ENCODE assay signal across 1 cellular context in the genomic region with DNA sequence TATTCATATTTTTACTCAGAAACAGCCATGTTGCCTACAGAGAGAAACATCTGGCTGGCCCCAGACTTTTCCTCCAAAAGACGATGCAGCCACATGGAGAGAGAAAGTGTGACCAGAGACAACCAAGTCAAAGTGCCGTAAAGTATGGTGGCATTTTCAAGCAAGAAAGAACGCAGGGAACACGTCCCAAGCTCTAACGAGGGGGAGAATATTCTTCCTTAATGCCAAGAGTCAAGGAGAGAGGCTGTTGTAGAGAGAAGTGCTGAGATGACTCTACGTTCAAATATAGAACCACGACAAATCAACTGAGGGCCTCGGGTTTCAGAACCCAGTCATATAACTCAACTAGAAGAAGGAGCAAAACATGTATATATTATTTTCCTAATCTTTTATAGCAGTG.
TF ChIP-seq lines count a peak whose summit lies in the region.

No MANE protein-coding gene starts in this region.

TF ChIP-seq in GM12878, 131 proteins besides CTCF, POLR2A, EP300 and RAD21:
- TF ChIP-seq, protein P1, sequence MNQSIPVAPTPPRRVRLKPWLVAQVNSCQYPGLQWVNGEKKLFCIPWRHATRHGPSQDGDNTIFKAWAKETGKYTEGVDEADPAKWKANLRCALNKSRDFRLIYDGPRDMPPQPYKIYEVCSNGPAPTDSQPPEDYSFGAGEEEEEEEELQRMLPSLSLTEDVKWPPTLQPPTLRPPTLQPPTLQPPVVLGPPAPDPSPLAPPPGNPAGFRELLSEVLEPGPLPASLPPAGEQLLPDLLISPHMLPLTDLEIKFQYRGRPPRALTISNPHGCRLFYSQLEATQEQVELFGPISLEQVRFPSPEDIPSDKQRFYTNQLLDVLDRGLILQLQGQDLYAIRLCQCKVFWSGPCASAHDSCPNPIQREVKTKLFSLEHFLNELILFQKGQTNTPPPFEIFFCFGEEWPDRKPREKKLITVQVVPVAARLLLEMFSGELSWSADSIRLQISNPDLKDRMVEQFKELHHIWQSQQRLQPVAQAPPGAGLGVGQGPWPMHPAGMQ (IDR thresholded peaks at IDR 0.05; ENCODE audit: borderline replicate concordance), result no peak
- TF ChIP-seq ZNF207 (IDR thresholded peaks at IDR 0.05; ENCODE audit: borderline replicate concordance) (peak; percentile 63; the same call in 1 of the 2 replicates), BCL11A (IDR thresholded peaks at IDR 0.05; ENCODE audit: low read depth, low read length) (0 out of 2 replicates have a peak, but pooled peaks have one; percentile 41), CREM (IDR thresholded peaks at IDR 0.05; ENCODE audit: low read depth) (peak; percentile 58), MYC (IDR thresholded peaks at IDR 0.05; ENCODE audit: insufficient read depth, insufficient read length, insufficient replicate concordance, low read length, severe bottlenecking) (no peak), SP1 (IDR thresholded peaks at IDR 0.05; ENCODE audit: low read depth, low read length) (peak; percentile 11), YBX1 (IDR thresholded peaks at IDR 0.05) (no peak), JUNB (IDR thresholded peaks at IDR 0.05) (peak; percentile 86), SUPT20H (IDR thresholded peaks at IDR 0.05; ENCODE audit: borderline replicate concordance, control insufficient read depth, low read depth, low read length) (no peak), CREB1 (IDR thresholded peaks at IDR 0.05; ENCODE audit: low read depth) (peak; percentile 16; the same call in 1 of the 2 replicates), TCF7 (IDR thresholded peaks at IDR 0.05; ENCODE audit: borderline replicate concordance) (0 out of 2 replicates have a peak, but pooled peaks have one; percentile 13), POLR2AphosphoS5 (IDR thresholded peaks at IDR 0.05; ENCODE audit: low read length) (peak; percentile 86), KLF5 (IDR thresholded peaks at IDR 0.05; ENCODE audit: partially characterized antibody) (no peak), WRNIP1 (IDR thresholded peaks at IDR 0.05; ENCODE audit: borderline replicate concordance, low read depth, low read length) (no peak), MEF2A (IDR thresholded peaks at IDR 0.05; ENCODE audit: insufficient read depth, low read depth, low read length) (peak; percentile 84), NFIC (IDR thresholded peaks at IDR 0.05; ENCODE audit: low read depth, low read length) (peak; percentile 51; the same call in 1 of the 2 replicates), MTA3 (IDR thresholded peaks at IDR 0.05; ENCODE audit: borderline replicate concordance, low read length) (peak; percentile 82; the same call in 1 of the 2 replicates), IRF4 (IDR thresholded peaks at IDR 0.05; ENCODE audit: low read depth, low read length) (peak; percentile 79), EED (IDR thresholded peaks at IDR 0.05; ENCODE audit: low read depth) (peak; percentile 94), RUNX3 (IDR thresholded peaks at IDR 0.05; ENCODE audit: low read length) (peak; percentile 59), SREBF1 (IDR thresholded peaks at IDR 0.05; ENCODE audit: low read length) (no peak), NR2C1 (IDR thresholded peaks at IDR 0.05) (no peak), ETV6 (conservative IDR thresholded peaks at IDR 0.05 in 1 of 2, IDR thresholded peaks at IDR 0.05 in 1 of 2; ENCODE audit: borderline replicate concordance in 1 of 2, low read depth in 1 of 2) (no peak), YY1 (IDR thresholded peaks at IDR 0.05; ENCODE audit: low read depth, low read length) (0 out of 2 replicates have a peak, but pooled peaks have one; percentile 60)
- TF ChIP-seq, protein P2, sequence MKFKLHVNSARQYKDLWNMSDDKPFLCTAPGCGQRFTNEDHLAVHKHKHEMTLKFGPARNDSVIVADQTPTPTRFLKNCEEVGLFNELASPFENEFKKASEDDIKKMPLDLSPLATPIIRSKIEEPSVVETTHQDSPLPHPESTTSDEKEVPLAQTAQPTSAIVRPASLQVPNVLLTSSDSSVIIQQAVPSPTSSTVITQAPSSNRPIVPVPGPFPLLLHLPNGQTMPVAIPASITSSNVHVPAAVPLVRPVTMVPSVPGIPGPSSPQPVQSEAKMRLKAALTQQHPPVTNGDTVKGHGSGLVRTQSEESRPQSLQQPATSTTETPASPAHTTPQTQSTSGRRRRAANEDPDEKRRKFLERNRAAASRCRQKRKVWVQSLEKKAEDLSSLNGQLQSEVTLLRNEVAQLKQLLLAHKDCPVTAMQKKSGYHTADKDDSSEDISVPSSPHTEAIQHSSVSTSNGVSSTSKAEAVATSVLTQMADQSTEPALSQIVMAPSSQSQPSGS (IDR thresholded peaks at IDR 0.05; ENCODE audit: low read length), result peak; percentile 58
- TF ChIP-seq, protein P3, sequence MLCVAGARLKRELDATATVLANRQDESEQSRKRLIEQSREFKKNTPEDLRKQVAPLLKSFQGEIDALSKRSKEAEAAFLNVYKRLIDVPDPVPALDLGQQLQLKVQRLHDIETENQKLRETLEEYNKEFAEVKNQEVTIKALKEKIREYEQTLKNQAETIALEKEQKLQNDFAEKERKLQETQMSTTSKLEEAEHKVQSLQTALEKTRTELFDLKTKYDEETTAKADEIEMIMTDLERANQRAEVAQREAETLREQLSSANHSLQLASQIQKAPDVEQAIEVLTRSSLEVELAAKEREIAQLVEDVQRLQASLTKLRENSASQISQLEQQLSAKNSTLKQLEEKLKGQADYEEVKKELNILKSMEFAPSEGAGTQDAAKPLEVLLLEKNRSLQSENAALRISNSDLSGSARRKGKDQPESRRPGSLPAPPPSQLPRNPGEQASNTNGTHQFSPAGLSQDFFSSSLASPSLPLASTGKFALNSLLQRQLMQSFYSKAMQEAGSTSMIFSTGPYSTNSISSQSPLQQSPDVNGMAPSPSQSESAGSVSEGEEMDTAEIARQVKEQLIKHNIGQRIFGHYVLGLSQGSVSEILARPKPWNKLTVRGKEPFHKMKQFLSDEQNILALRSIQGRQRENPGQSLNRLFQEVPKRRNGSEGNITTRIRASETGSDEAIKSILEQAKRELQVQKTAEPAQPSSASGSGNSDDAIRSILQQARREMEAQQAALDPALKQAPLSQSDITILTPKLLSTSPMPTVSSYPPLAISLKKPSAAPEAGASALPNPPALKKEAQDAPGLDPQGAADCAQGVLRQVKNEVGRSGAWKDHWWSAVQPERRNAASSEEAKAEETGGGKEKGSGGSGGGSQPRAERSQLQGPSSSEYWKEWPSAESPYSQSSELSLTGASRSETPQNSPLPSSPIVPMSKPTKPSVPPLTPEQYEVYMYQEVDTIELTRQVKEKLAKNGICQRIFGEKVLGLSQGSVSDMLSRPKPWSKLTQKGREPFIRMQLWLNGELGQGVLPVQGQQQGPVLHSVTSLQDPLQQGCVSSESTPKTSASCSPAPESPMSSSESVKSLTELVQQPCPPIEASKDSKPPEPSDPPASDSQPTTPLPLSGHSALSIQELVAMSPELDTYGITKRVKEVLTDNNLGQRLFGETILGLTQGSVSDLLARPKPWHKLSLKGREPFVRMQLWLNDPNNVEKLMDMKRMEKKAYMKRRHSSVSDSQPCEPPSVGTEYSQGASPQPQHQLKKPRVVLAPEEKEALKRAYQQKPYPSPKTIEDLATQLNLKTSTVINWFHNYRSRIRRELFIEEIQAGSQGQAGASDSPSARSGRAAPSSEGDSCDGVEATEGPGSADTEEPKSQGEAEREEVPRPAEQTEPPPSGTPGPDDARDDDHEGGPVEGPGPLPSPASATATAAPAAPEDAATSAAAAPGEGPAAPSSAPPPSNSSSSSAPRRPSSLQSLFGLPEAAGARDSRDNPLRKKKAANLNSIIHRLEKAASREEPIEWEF (IDR thresholded peaks at IDR 0.05; ENCODE audit: insufficient replicate concordance, low read depth, low read length), result no peak
- TF ChIP-seq, protein P4, sequence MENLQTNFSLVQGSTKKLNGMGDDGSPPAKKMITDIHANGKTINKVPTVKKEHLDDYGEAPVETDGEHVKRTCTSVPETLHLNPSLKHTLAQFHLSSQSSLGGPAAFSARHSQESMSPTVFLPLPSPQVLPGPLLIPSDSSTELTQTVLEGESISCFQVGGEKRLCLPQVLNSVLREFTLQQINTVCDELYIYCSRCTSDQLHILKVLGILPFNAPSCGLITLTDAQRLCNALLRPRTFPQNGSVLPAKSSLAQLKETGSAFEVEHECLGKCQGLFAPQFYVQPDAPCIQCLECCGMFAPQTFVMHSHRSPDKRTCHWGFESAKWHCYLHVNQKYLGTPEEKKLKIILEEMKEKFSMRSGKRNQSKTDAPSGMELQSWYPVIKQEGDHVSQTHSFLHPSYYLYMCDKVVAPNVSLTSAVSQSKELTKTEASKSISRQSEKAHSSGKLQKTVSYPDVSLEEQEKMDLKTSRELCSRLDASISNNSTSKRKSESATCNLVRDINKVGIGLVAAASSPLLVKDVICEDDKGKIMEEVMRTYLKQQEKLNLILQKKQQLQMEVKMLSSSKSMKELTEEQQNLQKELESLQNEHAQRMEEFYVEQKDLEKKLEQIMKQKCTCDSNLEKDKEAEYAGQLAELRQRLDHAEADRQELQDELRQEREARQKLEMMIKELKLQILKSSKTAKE (IDR thresholded peaks at IDR 0.05; ENCODE audit: low read depth, poor library complexity, severe bottlenecking), result peak; percentile 60
- TF ChIP-seq, protein P5, sequence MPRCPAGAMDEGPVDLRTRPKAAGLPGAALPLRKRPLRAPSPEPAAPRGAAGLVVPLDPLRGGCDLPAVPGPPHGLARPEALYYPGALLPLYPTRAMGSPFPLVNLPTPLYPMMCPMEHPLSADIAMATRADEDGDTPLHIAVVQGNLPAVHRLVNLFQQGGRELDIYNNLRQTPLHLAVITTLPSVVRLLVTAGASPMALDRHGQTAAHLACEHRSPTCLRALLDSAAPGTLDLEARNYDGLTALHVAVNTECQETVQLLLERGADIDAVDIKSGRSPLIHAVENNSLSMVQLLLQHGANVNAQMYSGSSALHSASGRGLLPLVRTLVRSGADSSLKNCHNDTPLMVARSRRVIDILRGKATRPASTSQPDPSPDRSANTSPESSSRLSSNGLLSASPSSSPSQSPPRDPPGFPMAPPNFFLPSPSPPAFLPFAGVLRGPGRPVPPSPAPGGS (IDR thresholded peaks at IDR 0.05; ENCODE audit: borderline replicate concordance, insufficient read depth, low read depth, low read length, poor library complexity, severe bottlenecking), result no peak
- TF ChIP-seq, protein P6, sequence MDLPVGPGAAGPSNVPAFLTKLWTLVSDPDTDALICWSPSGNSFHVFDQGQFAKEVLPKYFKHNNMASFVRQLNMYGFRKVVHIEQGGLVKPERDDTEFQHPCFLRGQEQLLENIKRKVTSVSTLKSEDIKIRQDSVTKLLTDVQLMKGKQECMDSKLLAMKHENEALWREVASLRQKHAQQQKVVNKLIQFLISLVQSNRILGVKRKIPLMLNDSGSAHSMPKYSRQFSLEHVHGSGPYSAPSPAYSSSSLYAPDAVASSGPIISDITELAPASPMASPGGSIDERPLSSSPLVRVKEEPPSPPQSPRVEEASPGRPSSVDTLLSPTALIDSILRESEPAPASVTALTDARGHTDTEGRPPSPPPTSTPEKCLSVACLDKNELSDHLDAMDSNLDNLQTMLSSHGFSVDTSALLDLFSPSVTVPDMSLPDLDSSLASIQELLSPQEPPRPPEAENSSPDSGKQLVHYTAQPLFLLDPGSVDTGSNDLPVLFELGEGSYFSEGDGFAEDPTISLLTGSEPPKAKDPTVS (IDR thresholded peaks at IDR 0.05; ENCODE audit: low read depth, low read length), result no peak
- TF ChIP-seq, protein P7, sequence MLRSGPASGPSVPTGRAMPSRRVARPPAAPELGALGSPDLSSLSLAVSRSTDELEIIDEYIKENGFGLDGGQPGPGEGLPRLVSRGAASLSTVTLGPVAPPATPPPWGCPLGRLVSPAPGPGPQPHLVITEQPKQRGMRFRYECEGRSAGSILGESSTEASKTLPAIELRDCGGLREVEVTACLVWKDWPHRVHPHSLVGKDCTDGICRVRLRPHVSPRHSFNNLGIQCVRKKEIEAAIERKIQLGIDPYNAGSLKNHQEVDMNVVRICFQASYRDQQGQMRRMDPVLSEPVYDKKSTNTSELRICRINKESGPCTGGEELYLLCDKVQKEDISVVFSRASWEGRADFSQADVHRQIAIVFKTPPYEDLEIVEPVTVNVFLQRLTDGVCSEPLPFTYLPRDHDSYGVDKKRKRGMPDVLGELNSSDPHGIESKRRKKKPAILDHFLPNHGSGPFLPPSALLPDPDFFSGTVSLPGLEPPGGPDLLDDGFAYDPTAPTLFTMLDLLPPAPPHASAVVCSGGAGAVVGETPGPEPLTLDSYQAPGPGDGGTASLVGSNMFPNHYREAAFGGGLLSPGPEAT (IDR thresholded peaks at IDR 0.05; ENCODE audit: low read depth), result peak; percentile 36; the same call in 1 of the 2 replicates
